8 cellular contexts compared by ENCODE assay signal in the genomic region with DNA sequence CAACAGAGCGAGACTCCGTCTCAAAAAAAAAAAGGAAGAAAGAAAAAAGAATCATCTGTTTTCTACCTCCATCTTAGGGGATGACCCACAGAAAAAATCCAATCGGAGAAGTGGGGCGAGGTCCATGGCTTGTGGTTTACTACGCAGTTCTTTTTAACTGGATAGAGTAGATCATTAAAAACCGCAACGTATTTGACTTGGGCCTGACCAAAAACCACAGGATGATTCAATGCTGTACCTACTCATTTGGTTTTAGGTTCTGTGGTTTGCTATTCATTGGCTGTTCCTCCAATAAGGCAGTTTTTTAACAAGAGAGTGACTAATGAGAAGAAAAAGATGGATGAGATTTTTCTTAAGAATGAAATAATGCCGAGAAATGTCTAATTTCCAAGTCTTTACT.
DNase-seq lines count a peak whose midpoint lies in the region; ATAC-seq, FAIRE-seq and TF ChIP-seq lines count a peak whose summit lies in the region.

No MANE protein-coding gene starts in this region.

- no peak overlapping the region for H4K91ac ChIP-seq in neuronal stem cell (ENCODE audit: low read depth, low read length, poor library complexity)

- H3K36me3 ChIP-seq in RWPE2 (ENCODE audit: low read depth) (no peaks in the 10 kb centered on the region), neuronal stem cell (replicated peaks in 1 of 2; ENCODE audit: control insufficient read depth in 2 of 2, insufficient read depth in 2 of 2, low read length in 2 of 2) (no peaks in the 10 kb centered on the region), Karpas-422 (ENCODE audit: insufficient read depth, low read length) (no peaks in the 10 kb centered on the region), HepG2 (replicated peaks in 1 of 2; ENCODE audit: control insufficient read depth in 1 of 2, insufficient read depth in 2 of 2, low read length in 2 of 2) (no peaks in the 10 kb centered on the region)

- no peak overlapping the region for H4K8ac ChIP-seq in neuronal stem cell (ENCODE audit: low read depth, low read length)

- TF ChIP-seq POLR2A in HepG2 (IDR thresholded peaks at IDR 0.05; ENCODE audit: insufficient read depth in 1 of 2, low read depth in 2 of 2, low read length in 2 of 2), result no peak

- peaks cover 19% of the 10 kb centered on the region for H3K27me3 Mint-ChIP-seq in stimulated activated naive CD8-positive, alpha-beta T cell treated with anti-CD3 and anti-CD28 coated beads, Interleukin-15, amount 100 ng/mL, for 72 hours

- no peak overlapping the region for H2BK5ac ChIP-seq in neuronal stem cell (ENCODE audit: low read length)

- BruUV-seq in HepG2 (replicated peaks; lab: Mats Ljungman, UMichigan), result no TSS peak

- H3K4me3 Mint-ChIP-seq in stimulated activated naive CD8-positive, alpha-beta T cell treated with anti-CD3 and anti-CD28 coated beads, Interleukin-15, amount 100 ng/mL, for 72 hours, result no peak overlapping the region

- POLR2A ChIA-PET in HepG2 (lab: Yijun Ruan, JAX), result no interaction called here

- intact Hi-C loops in HepG2 (cut with micrococcal nuclease; ENCODE audit: unreplicated experiment), result no loop called here

- H3K36me3 Mint-ChIP-seq in activated naive CD4-positive, alpha-beta T cell treated with anti-CD3 and anti-CD28 coated beads, Interleukin-2, amount 50 U/mL, for 72 hours, result peaks cover 0 to 11% of the 10 kb centered on the region in 2 donors

- H3K18ac ChIP-seq in neuronal stem cell (ENCODE audit: low read length), result no peak overlapping the region

- H3K79me1 ChIP-seq in neuronal stem cell (ENCODE audit: low read depth, low read length), result no peaks in the 10 kb centered on the region

- H3K4me1 Mint-ChIP-seq in stimulated activated naive CD8-positive, alpha-beta T cell treated with anti-CD3 and anti-CD28 coated beads, Interleukin-15, amount 100 ng/mL, for 72 hours, result peaks cover 11% of the 10 kb centered on the region

- H3K79me2 ChIP-seq in Karpas-422 (ENCODE audit: low read length), result no peaks in the 10 kb centered on the region
- H3K79me2 ChIP-seq in HepG2 (ENCODE audit: insufficient read depth, low read length), result no peaks in the 10 kb centered on the region

- H2AFZ ChIP-seq in neuronal stem cell (ENCODE audit: low read length), result no peak overlapping the region
- H2AFZ ChIP-seq in Karpas-422 (ENCODE audit: low read length), result no peak overlapping the region
- H2AFZ ChIP-seq in HepG2 (ENCODE audit: low read length), result no peak overlapping the region

- TF ChIP-seq EP300 in HepG2 (IDR thresholded peaks at IDR 0.05; ENCODE audit: low read depth in 2 of 2, low read length in 2 of 2) (no peak), HepG2 (CRISPR knock-in tag; IDR thresholded peaks at IDR 0.05; ENCODE audit: borderline replicate concordance) (no peak)

- in situ Hi-C loops in HepG2 (cut with HindIII; ENCODE audit: extremely low pct_ligation_motif_present, low pct_unique_long_range_greater_than_20kb), result no loop called here

- H3K27ac ChIP-seq in RWPE2 (ENCODE audit: poor library complexity, severe bottlenecking) (no peak overlapping the region), neuronal stem cell (replicated peaks; ENCODE audit: low read length) (no peak overlapping the region), Karpas-422 (ENCODE audit: low read length) (no peak overlapping the region), HepG2 (ENCODE audit: extremely low read length, insufficient read depth, low read length) (no peak overlapping the region)

- H2BK120ac ChIP-seq in neuronal stem cell (ENCODE audit: low read depth, low read length), result no peak overlapping the region

- no peak overlapping the region for H2BK12ac ChIP-seq in neuronal stem cell (ENCODE audit: low read length)

- no peak overlapping the region for H3K23ac ChIP-seq in neuronal stem cell (ENCODE audit: low read depth, low read length, poor library complexity)

- TF ChIP-seq CTCF in RWPE2 (IDR thresholded peaks at IDR 0.05; ENCODE audit: poor library complexity, severe bottlenecking) (no peak), HepG2 (CRISPR knock-in tag; IDR thresholded peaks at IDR 0.05) (no peak)

- H3K9ac ChIP-seq in neuronal stem cell (ENCODE audit: low read depth, low read length, poor library complexity), result no peak overlapping the region
- H3K9ac ChIP-seq in Karpas-422 (ENCODE audit: low read length), result no peak overlapping the region
- H3K9ac ChIP-seq in HepG2 (ENCODE audit: insufficient read depth, low read depth, low read length), result no peak overlapping the region

- H3K4me1 ChIP-seq in RWPE2 (ENCODE audit: insufficient read depth, poor library complexity, severe bottlenecking), result no peaks in the 10 kb centered on the region
- H3K4me1 ChIP-seq in neuronal stem cell (ENCODE audit: control insufficient read depth in 2 of 2, insufficient read depth in 1 of 2, low read depth in 1 of 2, low read length in 2 of 2), result no peaks in the 10 kb centered on the region
- H3K4me1 ChIP-seq in Karpas-422 (ENCODE audit: low read length), result peaks cover 30% of the 10 kb centered on the region
- H3K4me1 ChIP-seq in HepG2 (ENCODE audit: insufficient read depth, low read length), result no peaks in the 10 kb centered on the region

- no peak overlapping the region for H2AK5ac ChIP-seq in neuronal stem cell (ENCODE audit: low read depth, low read length)

- H2BK15ac ChIP-seq in neuronal stem cell (ENCODE audit: low read length), result no peak overlapping the region

- no peak overlapping the region for H3K27ac Mint-ChIP-seq in activated naive CD4-positive, alpha-beta T cell treated with anti-CD3 and anti-CD28 coated beads, Interleukin-2, amount 50 U/mL, for 72 hours
- no peak overlapping the region for H3K27ac Mint-ChIP-seq in stimulated activated naive CD8-positive, alpha-beta T cell treated with anti-CD3 and anti-CD28 coated beads, Interleukin-15, amount 100 ng/mL, for 72 hours

- no peaks in the 10 kb centered on the region for H3K9me3 ChIP-seq in RWPE2 (ENCODE audit: severe bottlenecking)
- H3K9me3 ChIP-seq in neuronal stem cell (replicated peaks in 1 of 2; ENCODE audit: control insufficient read depth in 2 of 2, insufficient read depth in 1 of 2, low read depth in 1 of 2, low read length in 2 of 2), result no peaks in the 10 kb centered on the region
- no peaks in the 10 kb centered on the region for H3K9me3 ChIP-seq in Karpas-422 (ENCODE audit: low read length)
- no peaks in the 10 kb centered on the region for H3K9me3 ChIP-seq in HepG2 (ENCODE audit: low read length)

- FAIRE-seq in HepG2 (lab: Jason Lieb, UNC), result no peak

- peak; percentile 97 to 98 for ATAC-seq in activated naive CD4-positive, alpha-beta T cell treated with anti-CD3 and anti-CD28 coated beads, Interleukin-2, amount 50 U/mL, for 72 hours
- peak; percentile 89 for ATAC-seq in HG02973 (IDR thresholded peaks at IDR 0.05; ENCODE audit: unreplicated experiment)
- ATAC-seq in RWPE2 (ENCODE audit: low read depth), result peak; percentile 87
- peak; percentile 96 for ATAC-seq in stimulated activated naive CD8-positive, alpha-beta T cell treated with anti-CD3 and anti-CD28 coated beads, Interleukin-15, amount 100 ng/mL, for 72 hours
- no peak for ATAC-seq in HepG2

- H3K27me3 ChIP-seq in RWPE2 (ENCODE audit: insufficient read depth, poor library complexity, severe bottlenecking) (peaks cover 20% of the 10 kb centered on the region), neuronal stem cell (ENCODE audit: control insufficient read depth in 3 of 3, insufficient read depth in 3 of 3, low read depth in 1 of 3, low read length in 3 of 3) (no peaks in the 10 kb centered on the region), Karpas-422 (ENCODE audit: low read length) (0 out of 2 replicates have a peak, but pooled peaks cover 3% of the 10 kb centered on the region), HepG2 (ENCODE audit: control insufficient read depth in 1 of 2, insufficient read depth in 2 of 2, low read length in 2 of 2) (no peaks in the 10 kb centered on the region)

- H3K4ac ChIP-seq in neuronal stem cell (ENCODE audit: low read length), result no peak overlapping the region

- H3K4me3 ChIP-seq in RWPE2 (ENCODE audit: severe bottlenecking) (no peak overlapping the region), neuronal stem cell (ENCODE audit: low read length in 2 of 2) (no peak overlapping the region), Karpas-422 (ENCODE audit: low read length) (no peak overlapping the region), HepG2 (replicated peaks in 1 of 3; ENCODE audit: insufficient read depth in 1 of 3, low read depth in 2 of 3, low read length in 3 of 3) (no peak overlapping the region)

- peak in 1 of 2 donors; percentile 12 for DNase-seq in activated naive CD4-positive, alpha-beta T cell treated with anti-CD3 and anti-CD28 coated beads, Interleukin-2, amount 50 U/mL, for 72 hours (ENCODE audit: low spot score in 2 of 2)
- DNase-seq in activated naive CD4-positive, alpha-beta T cell treated with anti-CD3 and anti-CD28 coated beads, Interleukin-2, amount 50 U/mL, for 16 hours, result no peak
- DNase-seq in RWPE2 (ENCODE audit: low spot score), result no peak
- DNase-seq in stimulated activated naive CD8-positive, alpha-beta T cell treated with anti-CD3 and anti-CD28 coated beads, Interleukin-15, amount 100 ng/mL, for 72 hours, result peak; percentile 7 to 33
- DNase-seq in neuronal stem cell (ENCODE audit: low spot score), result no peak
- no peak for DNase-seq in Karpas-422
- no peak for DNase-seq in HepG2 (ENCODE audit: low spot score)

- H3K9me3 Mint-ChIP-seq in activated naive CD4-positive, alpha-beta T cell treated with anti-CD3 and anti-CD28 coated beads, Interleukin-2, amount 50 U/mL, for 72 hours, result peaks cover 0 to 4% of the 10 kb centered on the region in 2 donors
- H3K9me3 Mint-ChIP-seq in stimulated activated naive CD8-positive, alpha-beta T cell treated with anti-CD3 and anti-CD28 coated beads, Interleukin-15, amount 100 ng/mL, for 72 hours, result peaks cover 4 to 7% of the 10 kb centered on the region in 2 donors

- H4K20me1 ChIP-seq in Karpas-422 (ENCODE audit: insufficient read depth, low read depth, low read length), result 0 out of 2 replicates have a peak, but pooled peaks cover 5% of the 10 kb centered on the region
- H4K20me1 ChIP-seq in HepG2 (ENCODE audit: insufficient read depth, low read length), result no peaks in the 10 kb centered on the region

- H3K9me2 ChIP-seq in Karpas-422 (replicated peaks; ENCODE audit: insufficient read depth, low read length), result no peaks in the 10 kb centered on the region

- H3K4me2 ChIP-seq in neuronal stem cell (ENCODE audit: insufficient read depth, low read length, poor library complexity, severe bottlenecking), result no peak overlapping the region
- no peak overlapping the region for H3K4me2 ChIP-seq in Karpas-422 (ENCODE audit: low read depth, low read length, poor library complexity, severe bottlenecking)
- H3K4me2 ChIP-seq in HepG2 (ENCODE audit: low read depth, low read length), result no peak overlapping the region

- no peak for TF ChIP-seq RAD21 in HepG2 (CRISPR knock-in tag; IDR thresholded peaks at IDR 0.05)

- H3K14ac ChIP-seq in neuronal stem cell (ENCODE audit: low read length), result no peak overlapping the region

- no CpG with 5 or more reads among the region's 8 CpGs for WGBS in neuronal stem cell (ENCODE audit: extremely low coverage in 2 of 2, insufficient read length in 2 of 2, insufficient replicate concordance in 1 of 2), 2 donors
- whole genome bisulfite sequencing in HepG2 (ENCODE audit: low lambda C conversion rate), result 80% methylated on average over 8 of the region's 8 CpGs

- CTCF ChIA-PET in HepG2 (lab: Yijun Ruan, JAX; ENCODE audit: low intra/inter-chr PET ratio, low total read pairs), result no interaction called here

TF ChIP-seq in HepG2, 621 proteins besides CTCF, POLR2A, EP300 and RAD21 (continues in another document):
- TF ChIP-seq ZNF652 (CRISPR knock-in tag; IDR thresholded peaks at IDR 0.05; ENCODE audit: borderline replicate concordance, low read depth) (no peak), ZKSCAN5 (CRISPR knock-in tag; IDR thresholded peaks at IDR 0.05) (no peak)

Comparison
In these comparisons a context has a peak if more than half of its experiments do, and no peak if none do; other contexts are left out.
1. DNase-seq: peak in stimulated activated naive CD8-positive, alpha-beta T cell treated with anti-CD3 and anti-CD28 coated beads, Interleukin-15, amount 100 ng/mL, for 72 hours (2 of 2); none in activated naive CD4-positive, alpha-beta T cell treated with anti-CD3 and anti-CD28 coated beads, Interleukin-2, amount 50 U/mL, for 16 hours (single experiment), RWPE2 (single experiment), neuronal stem cell (single experiment), Karpas-422 (single experiment) and HepG2 (single experiment).